8 cellular contexts compared by ENCODE assay signal in the genomic region with DNA sequence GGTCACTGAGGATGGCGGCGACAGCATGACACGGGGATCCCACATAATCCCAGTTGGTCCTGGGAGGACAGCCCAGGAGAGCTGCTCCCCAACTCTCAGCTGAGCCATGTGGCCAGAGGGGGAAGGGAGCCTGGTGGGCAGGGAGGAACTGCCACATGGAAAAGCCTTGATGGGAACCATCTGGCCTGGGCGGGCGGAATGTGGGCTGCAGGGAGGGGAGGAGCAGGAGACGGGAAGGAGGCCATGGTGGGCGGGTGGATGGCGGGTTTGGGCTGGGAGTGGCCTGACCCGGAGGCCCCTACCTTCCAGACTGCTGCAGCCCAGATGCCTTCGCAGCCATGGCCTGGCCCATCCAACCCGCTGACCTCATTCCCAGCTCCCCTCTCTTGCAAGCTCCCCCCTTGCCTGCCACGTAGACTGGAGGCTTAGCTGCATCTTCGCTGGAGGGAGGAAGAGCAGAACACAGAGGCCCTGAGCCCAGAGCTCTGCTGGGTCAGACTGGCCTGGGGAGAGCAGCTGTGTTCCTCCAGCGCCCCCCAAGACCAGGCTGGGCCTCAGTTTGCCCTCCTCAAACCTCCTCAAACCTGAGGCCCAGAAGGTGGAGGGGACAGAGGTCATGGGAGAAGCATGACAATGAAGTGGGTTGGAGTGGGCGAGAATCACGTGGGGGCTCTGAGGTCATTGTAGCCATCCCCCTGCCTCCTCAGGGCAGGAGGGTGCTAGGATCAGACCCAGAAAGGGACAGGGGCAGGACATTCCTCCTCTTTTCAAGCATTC. TPM values are rescaled to one million over a fixed set of nuclear protein-coding genes. Genes with fewer than 3 reads are reported as not detected.
A peak's percentile ranks its signal among the peaks of the same experiment; 100 is the strongest.
DNase-seq lines count a peak whose midpoint lies in the region; ATAC-seq and TF ChIP-seq lines count a peak whose summit lies in the region.

No MANE protein-coding gene starts in this region.

- H2AFZ ChIP-seq in parathyroid adenoma = no peak overlapping the region

- H3K27me3 ChIP-seq in Caco-2 (replicated peaks; ENCODE audit: control insufficient read depth, insufficient read depth, low read length) = no peaks in the 10 kb centered on the region
- no peaks in the 10 kb centered on the region for H3K27me3 ChIP-seq in RWPE2 (ENCODE audit: insufficient read depth, poor library complexity, severe bottlenecking)
- H3K27me3 ChIP-seq in gastroesophageal sphincter = peaks cover 4% of the 10 kb centered on the region
- H3K27me3 ChIP-seq in parathyroid adenoma (ENCODE audit: control insufficient read depth, insufficient read depth, low read length) = no peaks in the 10 kb centered on the region

- peak overlapping the region; percentile 40 for H3K27ac Mint-ChIP-seq in Caco-2 (ENCODE audit: unreplicated experiment)
- H3K27ac Mint-ChIP-seq in activated CD4-positive, alpha-beta T cell treated with anti-CD3 and anti-CD28 coated beads for 36 hours = no peak overlapping the region

- TF ChIP-seq POLR2A in gastroesophageal sphincter (IDR thresholded peaks at IDR 0.05) = peak; percentile 21 to 35
- TF ChIP-seq POLR2A in GM18505 (IDR thresholded peaks at IDR 0.05; ENCODE audit: borderline replicate concordance, extremely low read depth, insufficient read depth, insufficient read length) = no peak

- TF ChIP-seq CTCF in Caco-2 (IDR thresholded peaks at IDR 0.05; ENCODE audit: insufficient read depth in 1 of 2, low read depth in 1 of 2, low read length in 1 of 2, severe bottlenecking in 1 of 2, unreplicated experiment in 1 of 2) (no peak), RWPE2 (IDR thresholded peaks at IDR 0.05; ENCODE audit: poor library complexity, severe bottlenecking) (no peak), gastroesophageal sphincter (IDR thresholded peaks at IDR 0.05) (no peak), parathyroid adenoma (IDR thresholded peaks at IDR 0.05) (no peak)

- H3K79me2 ChIP-seq in parathyroid adenoma = no peaks in the 10 kb centered on the region

- H3K4me2 ChIP-seq in parathyroid adenoma (ENCODE audit: low read length) = no peak overlapping the region

- H3K4me1 ChIP-seq in Caco-2 (peaks cover 72% of the 10 kb centered on the region), RWPE2 (ENCODE audit: insufficient read depth, poor library complexity, severe bottlenecking) (peaks cover 16% of the 10 kb centered on the region), gastroesophageal sphincter (peaks cover 9 to 88% (median 40%) of the 10 kb centered on the region in 3 donors), parathyroid adenoma (no peaks in the 10 kb centered on the region)

- no peak for TF ChIP-seq EP300 in gastroesophageal sphincter (IDR thresholded peaks at IDR 0.05)

- no peak for ATAC-seq in RWPE2 (ENCODE audit: low read depth)
- ATAC-seq in gastroesophageal sphincter = peak; percentile 94
- ATAC-seq in activated CD4-positive, alpha-beta T cell treated with anti-CD3 and anti-CD28 coated beads for 36 hours = no peak
- ATAC-seq in GM19397 (IDR thresholded peaks at IDR 0.05; ENCODE audit: unreplicated experiment) = no peak
- no peak for ATAC-seq in GM18505 (IDR thresholded peaks at IDR 0.05; ENCODE audit: unreplicated experiment)
- no peak for ATAC-seq in GM21619 (IDR thresholded peaks at IDR 0.05; ENCODE audit: unreplicated experiment)

- peak overlapping the region; percentile 27 for H3K4me3 Mint-ChIP-seq in Caco-2 (ENCODE audit: unreplicated experiment)
- no peak overlapping the region for H3K4me3 Mint-ChIP-seq in activated CD4-positive, alpha-beta T cell treated with anti-CD3 and anti-CD28 coated beads for 36 hours

- no peak overlapping the region for H3K9ac ChIP-seq in parathyroid adenoma

- H3K27ac ChIP-seq in RWPE2 (ENCODE audit: poor library complexity, severe bottlenecking) (peak overlapping the region; percentile 43), gastroesophageal sphincter (peak overlapping the region; percentile 59 to 91 (median 88)), parathyroid adenoma (peak overlapping the region; percentile 24)

- no peaks in the 10 kb centered on the region for H3K9me3 Mint-ChIP-seq in Caco-2 (ENCODE audit: unreplicated experiment)
- H3K9me3 Mint-ChIP-seq in activated CD4-positive, alpha-beta T cell treated with anti-CD3 and anti-CD28 coated beads for 36 hours (ENCODE audit: low read depth) = no peaks in the 10 kb centered on the region

- peaks cover 75% of the 10 kb centered on the region for H3K4me1 Mint-ChIP-seq in Caco-2 (ENCODE audit: low read depth, unreplicated experiment)
- peaks cover 19% of the 10 kb centered on the region for H3K4me1 Mint-ChIP-seq in activated CD4-positive, alpha-beta T cell treated with anti-CD3 and anti-CD28 coated beads for 36 hours

- no peak overlapping the region for H3K4me3 ChIP-seq in Caco-2 (ENCODE audit: low read depth, low read length)
- no peak overlapping the region for H3K4me3 ChIP-seq in RWPE2 (ENCODE audit: severe bottlenecking)
- H3K4me3 ChIP-seq in gastroesophageal sphincter = no peak overlapping the region
- no peak overlapping the region for H3K4me3 ChIP-seq in parathyroid adenoma (ENCODE audit: low read depth, low read length)

- no peaks in the 10 kb centered on the region for H3K9me3 ChIP-seq in Caco-2
- no peaks in the 10 kb centered on the region for H3K9me3 ChIP-seq in RWPE2 (ENCODE audit: severe bottlenecking)
- no peaks in the 10 kb centered on the region for H3K9me3 ChIP-seq in gastroesophageal sphincter
- H3K9me3 ChIP-seq in parathyroid adenoma (ENCODE audit: control insufficient read depth, low read length) = no peaks in the 10 kb centered on the region

- no peaks in the 10 kb centered on the region for H3K27me3 Mint-ChIP-seq in Caco-2 (ENCODE audit: insufficient read depth, unreplicated experiment)
- peaks cover 31% of the 10 kb centered on the region for H3K27me3 Mint-ChIP-seq in activated CD4-positive, alpha-beta T cell treated with anti-CD3 and anti-CD28 coated beads for 36 hours

- CTCF ChIA-PET in Caco-2 (lab: Charles Lee) = interaction anchor here (0.8 to 1.6 kb wide), 5 partner anchors 9 to 136 kb away, joined by 3 to 13 read pairs (median 5); partner anchors contain the start of genes TMEM92 and XYLT2
- CTCF ChIA-PET in activated CD4-positive, alpha-beta T cell treated with anti-CD3 and anti-CD28 coated beads for 36 hours (lab: Charles Lee) = interaction anchor here (0.6 to 1.4 kb wide), 5 partner anchors 8 to 117 kb away, joined by 3 to 4 read pairs (median 3); partner anchors contain the start of gene COL1A1

- POLR2A ChIA-PET in Caco-2 (lab: Charles Lee) = interaction anchor here (1.0 kb wide), 1 partner anchor 445 kb away, joined by 3 read pairs; no protein-coding TSS in a partner anchor
- POLR2A ChIA-PET in activated CD4-positive, alpha-beta T cell treated with anti-CD3 and anti-CD28 coated beads for 36 hours (lab: Charles Lee) = no interaction called here

- H3K36me3 ChIP-seq in Caco-2 (ENCODE audit: control insufficient read depth, insufficient read depth, low read length) = no peaks in the 10 kb centered on the region
- H3K36me3 ChIP-seq in RWPE2 (ENCODE audit: low read depth) = no peaks in the 10 kb centered on the region
- H3K36me3 ChIP-seq in gastroesophageal sphincter = no peaks in the 10 kb centered on the region
- no peaks in the 10 kb centered on the region for H3K36me3 ChIP-seq in parathyroid adenoma (ENCODE audit: control insufficient read depth, insufficient read depth, low read length)

- peak; percentile 67 to 90 for DNase-seq in Caco-2
- DNase-seq in RWPE2 (ENCODE audit: low spot score) = peak; percentile 59
- DNase-seq in activated CD4-positive, alpha-beta T cell treated with anti-CD3 and anti-CD28 coated beads for 36 hours = no peak

- WGBS in gastroesophageal sphincter (ENCODE audit: low coverage in 1 of 2), 2 donors = 5 to 11% methylated on average over 3 to 9 of the region's 16 CpGs

- no TSS peak for BruUV-seq in Caco-2 (replicated peaks; lab: Mats Ljungman, UMichigan)

- no peaks in the 10 kb centered on the region for H3K36me3 Mint-ChIP-seq in Caco-2 (ENCODE audit: insufficient read depth, unreplicated experiment)
- no peaks in the 10 kb centered on the region for H3K36me3 Mint-ChIP-seq in activated CD4-positive, alpha-beta T cell treated with anti-CD3 and anti-CD28 coated beads for 36 hours (ENCODE audit: low read depth)

- intact Hi-C loops in Caco-2 (cut with micrococcal nuclease; ENCODE audit: unreplicated experiment) = no loop called here
- intact Hi-C loops in activated CD4-positive, alpha-beta T cell treated with anti-CD3 and anti-CD28 coated beads for 36 hours (cut with DNase I, micrococcal nuclease) = no loop called here

RNA-seq across cellular contexts. Expression of gene COL1A1, which starts 8.2 kb away (rescaled TPM):
- total RNA-seq in Caco-2 (2022) = 23.4 and 27.3 TPM in 2 replicates
- 10 to 100 TPM; 14.6 to 92.9 (median 69.7) TPM for total RNA-seq in gastroesophageal sphincter
- total RNA-seq in activated CD4-positive, alpha-beta T cell treated with anti-CD3 and anti-CD28 coated beads for 36 hours = under 1 TPM; 0.55 to 0.70 TPM

RNA-seq across cellular contexts. Expression of gene SGCA, which starts 43.9 kb away (rescaled TPM):
- not detected in 2 replicates for total RNA-seq in Caco-2 (2022)
- total RNA-seq in gastroesophageal sphincter = 100 to 1,000 TPM in 2 of 4 donors, 10 to 100 TPM in 2; 58.1 to 145 (median 93.4) TPM
- under 1 TPM in 1 of 2 experiments, not detected in 1; 0.26 TPM for total RNA-seq in activated CD4-positive, alpha-beta T cell treated with anti-CD3 and anti-CD28 coated beads for 36 hours

RNA-seq across cellular contexts. Expression of gene PPP1R9B, which starts 59.2 kb away (rescaled TPM):
- total RNA-seq in Caco-2 (2022) (74.8 and 76.2 TPM in 2 replicates), gastroesophageal sphincter (10 to 100 TPM; 23.3 to 38.1 (median 30.8) TPM)
- total RNA-seq in activated CD4-positive, alpha-beta T cell treated with anti-CD3 and anti-CD28 coated beads for 36 hours = 10 to 100 TPM; 61.1 to 64.0 TPM

Comparison
In these comparisons a context has a peak if more than half of its experiments do, and no peak if none do; other contexts are left out.
1. H3K27ac ChIP-seq: peak in every context shown above with its lines; median percentile 88 in gastroesophageal sphincter; 43 in RWPE2; 24 in parathyroid adenoma.
2. RNA of gene COL1A1, which starts 8.2 kb away (total RNA-seq): 14.6 to 92.9 TPM in gastroesophageal sphincter and 23.4 to 27.3 TPM in Caco-2; 0.55 to 0.70 TPM in activated CD4-positive, alpha-beta T cell treated with anti-CD3 and anti-CD28 coated beads for 36 hours; every median in the first group is over 4 times any median in the second.
3. RNA of gene SGCA, which starts 43.9 kb away (total RNA-seq): 58.1 to 145 TPM in gastroesophageal sphincter; 0.26 TPM in activated CD4-positive, alpha-beta T cell treated with anti-CD3 and anti-CD28 coated beads for 36 hours and not detected in Caco-2; every median in the first group is over 10 times any median in the second.